Comparison of ENCODE assay signal across 19 cellular contexts in the genomic region with DNA sequence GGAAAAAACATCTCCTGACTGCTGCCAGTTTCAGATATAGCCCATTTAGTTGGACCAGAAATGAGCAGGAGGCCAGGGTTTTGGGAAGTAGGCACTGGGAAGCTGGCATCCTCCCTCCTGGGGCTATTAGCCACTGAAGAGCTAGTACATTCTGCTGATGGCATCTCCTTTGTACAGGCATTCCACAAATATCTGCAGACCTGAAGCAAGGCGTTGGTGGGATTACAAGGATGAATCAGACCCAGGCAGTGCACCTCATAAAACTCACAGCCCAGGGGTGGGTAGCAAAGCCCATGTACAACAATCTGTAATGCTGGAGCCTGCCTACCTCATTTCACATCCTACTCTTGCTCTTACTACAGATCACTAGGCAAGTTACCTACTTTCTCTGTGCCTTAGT. TPM values are rescaled to one million over a fixed set of nuclear protein-coding genes. Genes with fewer than 3 reads are reported as not detected.
"Had no signal": no experiment of that assay in that cellular context is flagged by ENCODE, and none has a peak within 500 bp of the region (broad histone marks: within the 10 kb centered on the region; RNA-seq: fewer than 3 reads in every experiment).

No MANE protein-coding gene starts in this region.

- H3K27ac ChIP-seq: adrenal gland, hepatocyte, prostate gland, right lobe of liver, tibial artery, uterus had no signal

- H3K4me3 ChIP-seq: adrenal gland, hepatocyte, prostate gland, right lobe of liver, tibial artery, uterus had no signal

- H2AFZ ChIP-seq: hepatocyte had no signal

- H3K9me3 ChIP-seq: adrenal gland, prostate gland, right lobe of liver, tibial artery, uterus had no signal

- ATAC-seq: activated CD4-positive, alpha-beta T cell treated with anti-CD3 and anti-CD28 coated beads for 36 hours; activated CD8-positive, alpha-beta memory T cell treated with anti-CD3 and anti-CD28 coated beads, Interleukin-2, amount 10 ng/mL, durations not matched to agents 7 days and 5 days; activated T-cell treated with anti-CD3 and anti-CD28 coated beads, Interleukin-2, amount 50 U/mL, for 4 hours; esophagus mucosa; left lobe of liver; right lobe of liver; stimulated activated effector memory CD8-positive, alpha-beta T cell treated with anti-CD3 and anti-CD28 coated beads, Interleukin-12 subunit alpha, Interleukin-12 subunit beta, amount 100 ng/mL, for 72 hours had no signal

- H3K79me2 ChIP-seq: hepatocyte had no signal

- H3K36me3 ChIP-seq: adrenal gland, prostate gland, right lobe of liver, tibial artery, uterus had no signal

- H3K4me1 ChIP-seq: adrenal gland, prostate gland, tibial artery, uterus had no signal

- DNase-seq: activated CD4-positive, alpha-beta memory T cell treated with anti-CD3 and anti-CD28 coated beads for 36 hours; activated CD4-positive, alpha-beta T cell treated with anti-CD3 and anti-CD28 coated beads for 36 hours; activated CD8-positive, alpha-beta memory T cell treated with anti-CD3 and anti-CD28 coated beads, Interleukin-2, amount 10 ng/mL, durations not matched to agents 7 days and 5 days; activated effector memory CD4-positive, alpha-beta T cell treated with Interleukin-2 at 50 U/mL for 16 hours; activated naive CD4-positive, alpha-beta T cell treated with anti-CD3 and anti-CD28 coated beads, Interleukin-2, amount 50 U/mL, for 16 hours; activated T-cell treated with anti-CD3 and anti-CD28 coated beads, Interleukin-2, amount 50 U/mL, for 4 hours; adrenal gland; right lobe of liver; tibial artery; uterus had no signal

- H3K4me2 ChIP-seq: hepatocyte had no signal

RNA-seq across cellular contexts. Expression of a gene that starts 27.5 kb away (rescaled TPM):
- total RNA-seq: glomerular endothelial cell, lung microvascular endothelial cell, neural crest cell, osteoblast had no signal
